Comparison of ENCODE assay signal across 8 cellular contexts in the genomic region with DNA sequence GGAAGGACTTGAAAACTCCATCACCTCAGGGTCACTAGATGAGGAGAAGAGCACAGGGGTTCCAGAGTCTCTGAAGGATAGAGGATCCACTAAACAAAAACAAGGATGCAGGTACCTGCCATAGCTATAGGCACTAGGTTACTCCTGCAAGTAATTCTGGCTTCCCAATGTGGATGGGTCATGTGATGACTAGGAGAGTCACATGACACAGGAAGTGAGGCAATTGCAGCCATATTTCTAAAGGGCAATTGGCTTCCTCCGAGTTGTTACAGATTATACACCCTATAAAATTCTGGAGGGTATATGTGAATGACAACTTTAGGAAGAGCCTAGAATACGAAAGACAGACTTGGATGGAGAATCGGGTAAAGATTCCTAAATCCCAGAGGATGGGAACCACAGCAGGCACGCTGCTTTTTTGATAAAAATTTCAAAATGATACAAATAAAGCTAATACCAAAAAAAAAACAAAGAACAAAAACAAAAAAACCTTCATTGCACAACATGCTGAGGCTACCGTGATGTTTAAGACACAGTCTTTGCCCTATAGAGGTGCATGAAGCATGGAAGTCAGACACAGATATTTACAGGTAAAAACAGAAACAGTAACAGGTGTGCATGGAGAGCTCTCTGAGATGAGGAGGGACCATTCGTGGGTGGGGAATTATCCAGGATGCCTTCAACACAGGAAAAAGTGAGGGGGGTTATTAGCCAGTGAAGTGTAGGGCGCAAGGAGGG. TPM values are rescaled to one million over a fixed set of nuclear protein-coding genes. Genes with fewer than 3 reads are reported as not detected.
DNase-seq lines count a peak whose midpoint lies in the region; ATAC-seq and TF ChIP-seq lines count a peak whose summit lies in the region.

No MANE protein-coding gene starts in this region.

- DNase-seq in CD4-positive, alpha-beta memory T cell: no peak
- peak; percentile 66 for DNase-seq in HFFc6
- peak; percentile 33 to 69 for DNase-seq in SJCRH30
- peak; percentile 84 for DNase-seq in endodermal cell
- peak; percentile 85 for DNase-seq in midbrain (lab: John Stamatoyannopoulos, UW)
- no peak for DNase-seq in effector memory CD4-positive, alpha-beta T cell
- no peak for DNase-seq in NAMALWA (ENCODE audit: low spot score)

- H3K36me3 Mint-ChIP-seq in CD4-positive, alpha-beta memory T cell: peaks cover 9 to 11% of the 10 kb centered on the region in 2 donors
- peaks cover 4% of the 10 kb centered on the region; the same call in 1 of the 2 replicates for H3K36me3 Mint-ChIP-seq in HFFc6 (ENCODE audit: low read depth)
- peaks cover 5% of the 10 kb centered on the region for H3K36me3 Mint-ChIP-seq in endodermal cell (ENCODE audit: low read depth)

- no peaks in the 10 kb centered on the region for H3K27me3 Mint-ChIP-seq in CD4-positive, alpha-beta memory T cell
- H3K27me3 Mint-ChIP-seq in HFFc6 (ENCODE audit: insufficient read depth): peaks cover 3% of the 10 kb centered on the region
- H3K27me3 Mint-ChIP-seq in endodermal cell (ENCODE audit: insufficient read depth): no peaks in the 10 kb centered on the region

- H3K9me3 ChIP-seq in CD4-positive, alpha-beta memory T cell (ENCODE audit: control insufficient read depth in 1 of 2, low read length in 2 of 2): no peaks in the 10 kb centered on the region
- no peaks in the 10 kb centered on the region for H3K9me3 ChIP-seq in SJCRH30 (replicated peaks)
- H3K9me3 ChIP-seq in endodermal cell (ENCODE audit: control insufficient read depth, low read length): no peaks in the 10 kb centered on the region
- H3K9me3 ChIP-seq in effector memory CD4-positive, alpha-beta T cell (ENCODE audit: control insufficient read depth, low read length): no peaks in the 10 kb centered on the region

- CTCF ChIA-PET in CD4-positive, alpha-beta memory T cell (lab: Charles Lee; ENCODE audit: partially characterized antibody): interaction anchor here (1.1 to 2.1 kb wide), 3 partner anchors 10 to 46 kb away, joined by 3 to 6 read pairs (median 4); a partner anchor contains a TSS

- POLR2A ChIA-PET in CD4-positive, alpha-beta memory T cell (lab: Charles Lee; ENCODE audit: partially characterized antibody): interaction anchor here (0.7 to 2.7 kb wide), 4 partner anchors 9 to 30 kb away, joined by 3 to 9 read pairs (median 4); no protein-coding TSS in a partner anchor

- TF ChIP-seq CTCF in HFFc6 (IDR thresholded peaks at IDR 0.05): no peak
- TF ChIP-seq CTCF in endodermal cell (conservative IDR thresholded peaks at IDR 0.05): no peak

- H3K27ac ChIP-seq in CD4-positive, alpha-beta memory T cell (ENCODE audit: low read depth, low read length): no peak overlapping the region
- no peak overlapping the region for H3K27ac ChIP-seq in SJCRH30
- H3K27ac ChIP-seq in endodermal cell (ENCODE audit: low read depth, low read length): no peak overlapping the region
- no peak overlapping the region for H3K27ac ChIP-seq in effector memory CD4-positive, alpha-beta T cell (ENCODE audit: insufficient read depth, low read length, poor library complexity, severe bottlenecking)

- no peak for ATAC-seq in GM18907 (IDR thresholded peaks at IDR 0.05; ENCODE audit: unreplicated experiment)

- no peaks in the 10 kb centered on the region for H3K27me3 ChIP-seq in CD4-positive, alpha-beta memory T cell (ENCODE audit: insufficient read depth, low read length)
- H3K27me3 ChIP-seq in SJCRH30 (no peaks in the 10 kb centered on the region), endodermal cell (ENCODE audit: control insufficient read depth, insufficient read depth, low read length, poor library complexity, severe bottlenecking) (no peaks in the 10 kb centered on the region)
- H3K27me3 ChIP-seq in effector memory CD4-positive, alpha-beta T cell (replicated peaks; ENCODE audit: control insufficient read depth, insufficient read depth, low read length, poor library complexity, severe bottlenecking): no peaks in the 10 kb centered on the region

- no peak overlapping the region for H3K4me3 ChIP-seq in CD4-positive, alpha-beta memory T cell (ENCODE audit: low read length in 2 of 2)
- no peak overlapping the region for H3K4me3 ChIP-seq in SJCRH30
- peak overlapping the region; percentile 51 for H3K4me3 ChIP-seq in endodermal cell (ENCODE audit: low read length)
- H3K4me3 ChIP-seq in effector memory CD4-positive, alpha-beta T cell (ENCODE audit: insufficient read depth, low read depth, low read length, poor library complexity, severe bottlenecking): no peak overlapping the region

- intact Hi-C loops in CD4-positive, alpha-beta memory T cell (cut with micrococcal nuclease): no loop called here

- H3K27ac Mint-ChIP-seq in CD4-positive, alpha-beta memory T cell: peak overlapping the region; percentile 40 to 85 (median 72)
- H3K27ac Mint-ChIP-seq in HFFc6: peak overlapping the region; percentile 52
- H3K27ac Mint-ChIP-seq in endodermal cell: peak overlapping the region; percentile 83

- H3K4me1 Mint-ChIP-seq in CD4-positive, alpha-beta memory T cell: peaks cover 16 to 35% (median 26%) of the 10 kb centered on the region in 4 donors
- H3K4me1 Mint-ChIP-seq in HFFc6 (ENCODE audit: low read depth): peaks cover 22% of the 10 kb centered on the region
- H3K4me1 Mint-ChIP-seq in endodermal cell: peaks cover 3% of the 10 kb centered on the region

- no peak overlapping the region for H3K9ac ChIP-seq in endodermal cell (ENCODE audit: extremely low read depth, low read length, poor library complexity, severe bottlenecking)

- WGBS in endodermal cell (ENCODE audit: insufficient coverage in 1 of 2, insufficient read length in 1 of 2), 2 experiments: 69% methylated on average over 7 of the region's 7 CpGs; no CpG with 5 or more reads in 1 of the 2 experiments

- H3K4me1 ChIP-seq in CD4-positive, alpha-beta memory T cell (ENCODE audit: insufficient read depth, low read length): peaks cover 21% of the 10 kb centered on the region
- H3K4me1 ChIP-seq in SJCRH30 (no peaks in the 10 kb centered on the region), endodermal cell (ENCODE audit: control insufficient read depth, insufficient read depth, low read length) (no peaks in the 10 kb centered on the region)
- H3K4me1 ChIP-seq in effector memory CD4-positive, alpha-beta T cell (ENCODE audit: control insufficient read depth, insufficient read depth, low read length, poor library complexity, severe bottlenecking): no peaks in the 10 kb centered on the region

- peak overlapping the region in 3 of 8 donors; percentile 14 to 30 (median 21) for H3K4me3 Mint-ChIP-seq in CD4-positive, alpha-beta memory T cell
- H3K4me3 Mint-ChIP-seq in HFFc6 (peak overlapping the region; percentile 42), endodermal cell (peak overlapping the region; percentile 39)

- no peaks in the 10 kb centered on the region for H3K36me3 ChIP-seq in CD4-positive, alpha-beta memory T cell (ENCODE audit: insufficient read depth, low read length)
- H3K36me3 ChIP-seq in SJCRH30 (no peaks in the 10 kb centered on the region), endodermal cell (ENCODE audit: control insufficient read depth, insufficient read depth, low read length) (no peaks in the 10 kb centered on the region)
- H3K36me3 ChIP-seq in effector memory CD4-positive, alpha-beta T cell (ENCODE audit: control insufficient read depth, insufficient read depth, low read length): no peaks in the 10 kb centered on the region

- no peaks in the 10 kb centered on the region for H3K9me3 Mint-ChIP-seq in CD4-positive, alpha-beta memory T cell
- no peaks in the 10 kb centered on the region for H3K9me3 Mint-ChIP-seq in HFFc6
- no peaks in the 10 kb centered on the region for H3K9me3 Mint-ChIP-seq in endodermal cell

RNA-seq across cellular contexts. Expression of a gene that starts 10.5 kb away (rescaled TPM):
- total RNA-seq in CD4-positive, alpha-beta memory T cell: 10 to 100 TPM; 17.7 to 18.2 TPM
- 10 to 100 TPM; 42.5 to 65.5 TPM for polyA plus RNA-seq in CD4-positive, alpha-beta memory T cell
- 10 to 100 TPM; 49.8 to 55.4 (median 51.5) TPM for total RNA-seq in HFFc6 (2021; fragmentation: NEBNext Ultra II Directional; extraction: Animal tissue kit (Norgen Biotek cat#: 25700))
- 25.2 and 31.7 TPM in 2 replicates for total RNA-seq in SJCRH30 (2014; rRNA removed; shearing (Covaris generic))
- 10 to 100 TPM; 47.3 to 63.2 TPM for total RNA-seq in endodermal cell
- polyA plus RNA-seq in endodermal cell (2013, experiment 1 of 2): 43.6 TPM
- 43.3 TPM for polyA plus RNA-seq in endodermal cell (2013, experiment 2 of 2)

RNA-seq across cellular contexts. Expression of a gene that starts 11.3 kb away (rescaled TPM):
- 10 to 100 TPM; 30.9 to 33.5 TPM for total RNA-seq in CD4-positive, alpha-beta memory T cell
- 1 to 10 TPM; 6.1 to 6.7 TPM for polyA plus RNA-seq in CD4-positive, alpha-beta memory T cell
- 10 to 100 TPM; 13.9 to 20.3 (median 16.9) TPM for total RNA-seq in HFFc6 (2021; fragmentation: NEBNext Ultra II Directional; extraction: Animal tissue kit (Norgen Biotek cat#: 25700))
- 4.1 and 4.5 TPM in 2 replicates for total RNA-seq in SJCRH30 (2014; rRNA removed; shearing (Covaris generic))
- 10 to 100 TPM; 17.6 to 27.9 TPM for total RNA-seq in endodermal cell
- 80.6 TPM for polyA plus RNA-seq in endodermal cell (2013, experiment 1 of 2)
- 67.8 TPM for polyA plus RNA-seq in endodermal cell (2013, experiment 2 of 2)

RNA-seq across cellular contexts. Expression of a gene that starts 36.3 kb away (rescaled TPM):
- total RNA-seq in CD4-positive, alpha-beta memory T cell: 10 to 100 TPM; 10.5 to 12.2 TPM
- 1 to 10 TPM in 1 of 2 donors, under 1 TPM in 1; 0.50 to 1.8 TPM for polyA plus RNA-seq in CD4-positive, alpha-beta memory T cell
- 10 to 100 TPM; 53.6 to 81.3 (median 58.8) TPM for total RNA-seq in HFFc6 (2021; fragmentation: NEBNext Ultra II Directional; extraction: Animal tissue kit (Norgen Biotek cat#: 25700))
- total RNA-seq in SJCRH30 (2014; rRNA removed; shearing (Covaris generic)): 12.1 and 12.7 TPM in 2 replicates
- total RNA-seq in endodermal cell: 10 to 100 TPM; 49.5 to 65.9 TPM
- 57.2 TPM for polyA plus RNA-seq in endodermal cell (2013, experiment 1 of 2)
- polyA plus RNA-seq in endodermal cell (2013, experiment 2 of 2): 49.2 TPM

RNA-seq across cellular contexts. Expression of a gene that starts 43.1 kb away (rescaled TPM):
- 100 to 1,000 TPM in 1 of 2 experiments, 10 to 100 TPM in 1; 94.4 to 101 TPM for total RNA-seq in CD4-positive, alpha-beta memory T cell
- polyA plus RNA-seq in CD4-positive, alpha-beta memory T cell: 100 to 1,000 TPM; 132 to 160 TPM
- total RNA-seq in HFFc6 (2021; fragmentation: NEBNext Ultra II Directional; extraction: Animal tissue kit (Norgen Biotek cat#: 25700)): 100 to 1,000 TPM; 125 to 150 (median 135) TPM
- total RNA-seq in SJCRH30 (2014; rRNA removed; shearing (Covaris generic)): 42.1 and 43.4 TPM in 2 replicates
- total RNA-seq in endodermal cell: 10 to 100 TPM; 56.1 TPM
- 66.4 TPM for polyA plus RNA-seq in endodermal cell (2013, experiment 1 of 2)
- 60.2 TPM for polyA plus RNA-seq in endodermal cell (2013, experiment 2 of 2)

RNA-seq across cellular contexts. Expression of a gene that starts 45.4 kb away (rescaled TPM):
- total RNA-seq in CD4-positive, alpha-beta memory T cell: 1 to 10 TPM; 8.4 to 8.5 TPM
- 1 to 10 TPM; 1.6 to 3.6 TPM for polyA plus RNA-seq in CD4-positive, alpha-beta memory T cell
- total RNA-seq in HFFc6 (2021; fragmentation: NEBNext Ultra II Directional; extraction: Animal tissue kit (Norgen Biotek cat#: 25700)): 1 to 10 TPM; 5.1 to 7.1 (median 6.1) TPM
- total RNA-seq in SJCRH30 (2014; rRNA removed; shearing (Covaris generic)): 0.79 and 1.0 TPM in 2 replicates
- 1 to 10 TPM; 5.1 to 7.1 TPM for total RNA-seq in endodermal cell
- 9.8 TPM for polyA plus RNA-seq in endodermal cell (2013, experiment 1 of 2)
- polyA plus RNA-seq in endodermal cell (2013, experiment 2 of 2): 9.5 TPM

Comparison
In these comparisons a context has a peak if more than half of its experiments do, and no peak if none do; other contexts are left out.
1. DNase-seq: peak in HFFc6 (single experiment), SJCRH30 (2 of 2), endodermal cell (single experiment) and midbrain (single experiment); none in CD4-positive, alpha-beta memory T cell (0 of 5), effector memory CD4-positive, alpha-beta T cell (0 of 3) and NAMALWA (single experiment).
2. Peak in every context shown above with its lines, with median percentiles within 50 percentile points of each other: H3K27ac Mint-ChIP-seq.